17 cellular contexts compared by ENCODE assay signal in genomic region chr1:84282780-84283333, GRCh38. TPM values are rescaled to one million over a fixed set of nuclear protein-coding genes. Genes with fewer than 3 reads are reported as not detected.
DNase-seq lines count a peak whose midpoint lies in the region; ATAC-seq and TF ChIP-seq lines count a peak whose summit lies in the region.
"Had no signal": no experiment of that assay in that cellular context is flagged by ENCODE, and none has a peak within 500 bp of the region (broad histone marks: within the 10 kb centered on the region; RNA-seq: fewer than 3 reads in every experiment).

No MANE protein-coding gene starts in this region.

- no peaks in the 10 kb centered on the region for H4K20me1 ChIP-seq in HCT116 (ENCODE audit: insufficient read depth)

- peaks cover 9% of the 10 kb centered on the region for H3K4me1 Mint-ChIP-seq in nephron progenitor cell

- H3K4me1 ChIP-seq in HCT116 (ENCODE audit: control insufficient read depth in 1 of 2, insufficient read depth in 2 of 2, low read length in 2 of 2): peaks cover 0 to 3% of the 10 kb centered on the region in 2 experiments; a peak in 2 of 4 replicates
- H3K4me1 ChIP-seq: HAP-1 had no signal

- intact Hi-C loops in HCT116 (cut with micrococcal nuclease): no loop called here

- ATAC-seq in GM18870 (IDR thresholded peaks at IDR 0.05; ENCODE audit: unreplicated experiment) (peak; percentile 55), HCT116 (no peak), HG03457 (IDR thresholded peaks at IDR 0.05; ENCODE audit: unreplicated experiment) (peak; percentile 65)
- ATAC-seq: A549, PC-3 had no signal

- RAD21 ChIA-PET in HCT116 (lab: Charles Lee; ENCODE audit: low non-redundant PET in 1 of 2, low total read pairs in 2 of 2, uncharacterized antibody in 2 of 2, unreplicated experiment in 2 of 2): no interaction called here

- no peaks in the 10 kb centered on the region for H3K27me3 ChIP-seq in HCT116 (ENCODE audit: insufficient read depth, low read length)

- peak overlapping the region; percentile 6 for H3K27ac Mint-ChIP-seq in nephron progenitor cell

- no peak for DNase-seq in HCT116 (ENCODE audit: low read depth, low spot score)
- no peak for DNase-seq in nephron progenitor cell
- no peak for DNase-seq in KG1 (lab: John Stamatoyannopoulos, UW)
- DNase-seq in cerebellar nuclear complex (lab: John Stamatoyannopoulos, UW): no peak
- DNase-seq in foreskin fibroblast: no peak
- DNase-seq: Caco-2; NCI-H1436; NCI-H2081 treated with DMSO at 0.1 percent for 48 hours; NCI-H345; NCI-H526 treated with DMSO at 0.1 percent for 48 hours; NK-92 treated with Interleukin-12 subunit alpha and Interleukin-12 subunit beta, amount 100 ng/mL, for 24 hours; PC-3 had no signal

- BruUV-seq in HCT116 (replicated peaks; lab: Mats Ljungman, UMichigan): no TSS peak

- no peak overlapping the region for H3K9ac ChIP-seq in HCT116 (ENCODE audit: low read length)

- no peaks in the 10 kb centered on the region for H3K9me3 ChIP-seq in HCT116 (ENCODE audit: control insufficient read depth in 1 of 2, insufficient read depth in 1 of 2, low read depth in 1 of 2, low read length in 2 of 2)
- H3K9me3 ChIP-seq: A549, Caco-2 had no signal

- no peaks in the 10 kb centered on the region for H3K79me2 ChIP-seq in HCT116 (ENCODE audit: insufficient read depth, low read length)

- H3K4me3 Mint-ChIP-seq in nephron progenitor cell: no peak overlapping the region

- H3K4me2 ChIP-seq in HCT116 (ENCODE audit: low read length): no peak overlapping the region
- H3K4me2 ChIP-seq: A549 had no signal

- H3K4me3 ChIP-seq in HCT116 (replicated peaks in 1 of 2; ENCODE audit: low read depth in 1 of 2, low read length in 2 of 2) (no peak overlapping the region), foreskin fibroblast (ENCODE audit: low read depth in 1 of 2, low read length in 2 of 2) (no peak overlapping the region)
- H3K4me3 ChIP-seq: A549, HAP-1 had no signal

- H3K36me3 ChIP-seq in HCT116 (ENCODE audit: control insufficient read depth in 1 of 2, insufficient read depth in 2 of 2, low read length in 2 of 2): no peaks in the 10 kb centered on the region
- H3K36me3 ChIP-seq: HAP-1 had no signal

- H3K9me3 Mint-ChIP-seq in nephron progenitor cell: peaks cover 28% of the 10 kb centered on the region

- POLR2A ChIA-PET in HCT116 (lab: Charles Lee): no interaction called here

- peaks cover 3% of the 10 kb centered on the region for H3K27me3 Mint-ChIP-seq in nephron progenitor cell (ENCODE audit: low read depth, poor library complexity)

- TF ChIP-seq CTCF in HCT116 (IDR thresholded peaks at IDR 0.05 in 2 of 3, conservative IDR thresholded peaks at IDR 0.05 in 1 of 3; ENCODE audit: borderline replicate concordance in 1 of 3, insufficient read depth in 1 of 3, low read depth in 2 of 3, low read length in 2 of 3) (no peak), nephron progenitor cell (IDR thresholded peaks at IDR 0.05) (no peak), foreskin fibroblast (IDR thresholded peaks at IDR 0.05; ENCODE audit: low read depth, low read length) (no peak)

- no peak overlapping the region for H3K27ac ChIP-seq in HCT116 (ENCODE audit: low read depth, low read length)
- H3K27ac ChIP-seq: A549, C4-2B had no signal

- TF ChIP-seq POLR2A in HCT116 (IDR thresholded peaks at IDR 0.05; ENCODE audit: borderline replicate concordance, extremely low read depth, insufficient read depth, insufficient read length): no peak

- peak overlapping the region; percentile 42 for H2AFZ ChIP-seq in HCT116 (ENCODE audit: low read depth, low read length, poor library complexity, severe bottlenecking)

- H3K36me3 Mint-ChIP-seq in nephron progenitor cell (ENCODE audit: low read depth): peaks cover 20% of the 10 kb centered on the region

- no peak for TF ChIP-seq RAD21 in HCT116 (IDR thresholded peaks at IDR 0.05; ENCODE audit: low read depth)

- CTCF ChIA-PET in HCT116 (lab: Charles Lee): no interaction called here

- no peaks in the 10 kb centered on the region for H3K9me2 ChIP-seq in HCT116 (ENCODE audit: insufficient read depth)

TF ChIP-seq in HCT116, 20 proteins besides CTCF, POLR2A, EP300 and RAD21:
- TF ChIP-seq ZNF274 (IDR thresholded peaks at IDR 0.05; ENCODE audit: low read depth, low read length) (no peak), CEBPB (IDR thresholded peaks at IDR 0.05; ENCODE audit: low read depth) (no peak), CBX3 (IDR thresholded peaks at IDR 0.05; ENCODE audit: low read depth) (no peak), TCF7L2 (IDR thresholded peaks at IDR 0.05; ENCODE audit: borderline replicate concordance, extremely low read depth, insufficient read depth, insufficient read length) (no peak), ELF1 (IDR thresholded peaks at IDR 0.05; ENCODE audit: borderline replicate concordance, low read depth) (no peak), JUND (IDR thresholded peaks at IDR 0.05) (no peak), EZH2 (IDR thresholded peaks at IDR 0.05) (no peak), EGR1 (IDR thresholded peaks at IDR 0.05; ENCODE audit: low read depth) (no peak), SRF (IDR thresholded peaks at IDR 0.05; ENCODE audit: low read depth) (no peak), SIN3A (IDR thresholded peaks at IDR 0.05; ENCODE audit: low read depth) (no peak), ATF3 (IDR thresholded peaks at IDR 0.05) (no peak), MAX (IDR thresholded peaks at IDR 0.05) (no peak), EZH2phosphoT487 (IDR thresholded peaks at IDR 0.05; ENCODE audit: borderline replicate concordance) (no peak), POLR2AphosphoS5 (IDR thresholded peaks at IDR 0.05; ENCODE audit: low read depth, low read length) (no peak), REST (IDR thresholded peaks at IDR 0.05; ENCODE audit: low read depth) (no peak), ZFX (IDR thresholded peaks at IDR 0.05) (no peak), YY1 (IDR thresholded peaks at IDR 0.05; ENCODE audit: extremely low read depth, insufficient replicate concordance, low read depth, low read length) (no peak), ZBTB33 (IDR thresholded peaks at IDR 0.05; ENCODE audit: extremely low read depth, insufficient replicate concordance, low read length) (no peak), FOSL1 (IDR thresholded peaks at IDR 0.05; ENCODE audit: low read depth) (no peak), SP1 (IDR thresholded peaks at IDR 0.05; ENCODE audit: low read depth) (no peak)

RNA-seq across cellular contexts. Expression of gene SAMD13, which starts 18.7 kb away (rescaled TPM):
- total RNA-seq in HCT116 (2021; ENCODE audit: unreplicated experiment): 14.9 TPM
- 4.8 and 7.6 TPM in 2 replicates for polyA plus RNA-seq in HCT116 (2012)
